In the genomic region with DNA sequence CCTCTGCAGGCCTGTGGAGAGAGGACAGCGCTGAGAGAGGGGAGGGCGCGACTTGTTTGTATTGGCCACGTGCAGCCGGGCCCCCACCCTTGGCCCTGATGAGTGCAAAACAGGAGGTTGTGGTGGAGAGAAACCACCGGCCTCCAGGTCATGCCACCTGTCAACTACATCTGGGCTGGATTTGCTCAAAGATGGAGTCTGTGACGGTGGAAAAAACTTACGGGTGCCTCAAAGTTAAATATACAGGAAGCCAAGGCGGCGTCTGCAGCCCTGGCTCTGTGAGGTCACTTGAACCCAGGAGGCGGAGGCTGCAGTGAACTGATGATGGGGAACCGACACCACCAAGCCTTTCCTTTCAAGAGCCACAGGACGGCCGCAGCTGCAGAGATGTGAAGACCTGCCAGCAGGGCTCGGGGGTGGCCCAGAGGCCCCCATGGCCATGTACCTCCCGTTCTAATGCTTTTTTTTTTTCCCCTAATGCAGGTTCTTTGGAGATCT, we compare ENCODE assay signal across 8 cellular contexts. TPM values are rescaled to one million over a fixed set of nuclear protein-coding genes. Genes with fewer than 3 reads are reported as not detected.
DNase-seq lines count a peak whose midpoint lies in the region; ATAC-seq and TF ChIP-seq lines count a peak whose summit lies in the region.

No MANE protein-coding gene starts in this region.

- no peaks in the 10 kb centered on the region for H3K9me2 ChIP-seq in DOHH2 (replicated peaks; ENCODE audit: control insufficient read depth, low read length)

- H3K36me3 Mint-ChIP-seq in endodermal cell (ENCODE audit: low read depth): peaks cover 2% of the 10 kb centered on the region

- no peaks in the 10 kb centered on the region for H3K27me3 Mint-ChIP-seq in endodermal cell (ENCODE audit: insufficient read depth)

- no peak overlapping the region for H3K9ac ChIP-seq in endodermal cell (ENCODE audit: extremely low read depth, low read length, poor library complexity, severe bottlenecking)

- peak; percentile 85 for ATAC-seq in GM21723 (IDR thresholded peaks at IDR 0.05; ENCODE audit: unreplicated experiment)

- DNase-seq in RPMI8226 (peak; percentile 60), NCI-H524 treated with DMSO at 0.1 percent for 48 hours (lab: John Stamatoyannopoulos, UW) (no peak), SK-N-DZ (ENCODE audit: low spot score) (no peak), endodermal cell (no peak), prostate gland (ENCODE audit: low spot score) (no peak)
- peak; percentile 19 for DNase-seq in effector CD4-positive, alpha-beta T cell

- H3K27ac ChIP-seq in DOHH2 (ENCODE audit: low read depth, low read length) (no peak overlapping the region), endodermal cell (ENCODE audit: low read depth, low read length) (no peak overlapping the region), prostate gland (no peak overlapping the region)

- H3K4me2 ChIP-seq in DOHH2 (ENCODE audit: low read length): peak overlapping the region; percentile 14; the same call in 1 of the 2 replicates

- H3K4me1 Mint-ChIP-seq in endodermal cell: no peaks in the 10 kb centered on the region

- TF ChIP-seq POLR2A in prostate gland (IDR thresholded peaks at IDR 0.05): no peak

- H3K4me3 ChIP-seq in DOHH2 (ENCODE audit: low read length) (no peak overlapping the region), endodermal cell (ENCODE audit: low read length) (no peak overlapping the region), prostate gland (no peak overlapping the region)

- H3K36me3 ChIP-seq in DOHH2 (ENCODE audit: control insufficient read depth, low read length) (no peaks in the 10 kb centered on the region), endodermal cell (ENCODE audit: control insufficient read depth, insufficient read depth, low read length) (no peaks in the 10 kb centered on the region), prostate gland (no peaks in the 10 kb centered on the region)

- H4K20me1 ChIP-seq in DOHH2 (ENCODE audit: control insufficient read depth, insufficient read depth, low read depth, low read length): no peaks in the 10 kb centered on the region

- H3K4me1 ChIP-seq in DOHH2 (ENCODE audit: control insufficient read depth, low read length): peaks cover 16% of the 10 kb centered on the region
- H3K4me1 ChIP-seq in endodermal cell (ENCODE audit: control insufficient read depth, insufficient read depth, low read length): no peaks in the 10 kb centered on the region
- H3K4me1 ChIP-seq in prostate gland (replicated peaks): no peaks in the 10 kb centered on the region

- 89 to 94% methylated on average over 10 to 16 of the region's 16 CpGs for WGBS in endodermal cell (ENCODE audit: insufficient coverage in 1 of 2, insufficient read length in 1 of 2), 2 experiments
- 86% methylated on average over 16 of the region's 16 CpGs for WGBS in prostate gland

- H3K27ac Mint-ChIP-seq in endodermal cell: no peak overlapping the region

- no peaks in the 10 kb centered on the region for H3K9me3 ChIP-seq in DOHH2 (ENCODE audit: control insufficient read depth, insufficient read depth, low read length)
- H3K9me3 ChIP-seq in endodermal cell (ENCODE audit: control insufficient read depth, low read length): no peaks in the 10 kb centered on the region
- no peaks in the 10 kb centered on the region for H3K9me3 ChIP-seq in prostate gland

- no peaks in the 10 kb centered on the region for H3K9me3 Mint-ChIP-seq in endodermal cell

- H3F3A ChIP-seq in DOHH2 (ENCODE audit: control insufficient read depth, insufficient read depth): no peaks in the 10 kb centered on the region

- H3K79me2 ChIP-seq in DOHH2 (ENCODE audit: control insufficient read depth, low read length): no peaks in the 10 kb centered on the region

- intact Hi-C loops in prostate gland (cut with DNase I): no loop called here

- TF ChIP-seq CTCF in DOHH2 (IDR thresholded peaks at IDR 0.05; ENCODE audit: low read depth, low read length, poor library complexity, severe bottlenecking): no peak
- no peak for TF ChIP-seq CTCF in endodermal cell (conservative IDR thresholded peaks at IDR 0.05)
- TF ChIP-seq CTCF in prostate gland (IDR thresholded peaks at IDR 0.05): no peak

- H3K4me3 Mint-ChIP-seq in endodermal cell: no peak overlapping the region

- H3K27me3 ChIP-seq in DOHH2 (ENCODE audit: control insufficient read depth, low read length) (peaks cover 44% of the 10 kb centered on the region), endodermal cell (ENCODE audit: control insufficient read depth, insufficient read depth, low read length, poor library complexity, severe bottlenecking) (no peaks in the 10 kb centered on the region), prostate gland (replicated peaks; ENCODE audit: insufficient read depth) (no peaks in the 10 kb centered on the region)

RNA-seq across cellular contexts. Expression of a gene that starts 15.6 kb away (rescaled TPM):
- polyA plus RNA-seq in SK-N-DZ (2014; cell fraction: cytosol; rRNA removed): 0.24 TPM in 1 of 2 replicates, not detected in the other
- 1.8 TPM in 1 of 2 replicates, not detected in the other for polyA plus RNA-seq in SK-N-DZ (2014; cell fraction: nucleus; rRNA removed)
- total RNA-seq in endodermal cell: 1 to 10 TPM; 3.6 to 7.4 TPM
- 1.7 TPM for polyA plus RNA-seq in endodermal cell (2013, experiment 1 of 2)
- polyA plus RNA-seq in endodermal cell (2013, experiment 2 of 2): 2.0 TPM
- 10 to 100 TPM; 17.4 to 19.3 TPM for total RNA-seq in prostate gland

RNA-seq across cellular contexts. Expression of a gene that starts 46.5 kb away (rescaled TPM):
- 102 and 106 TPM in 2 replicates for polyA plus RNA-seq in SK-N-DZ (2014; cell fraction: cytosol; rRNA removed)
- polyA plus RNA-seq in SK-N-DZ (2014; cell fraction: nucleus; rRNA removed): 64.7 and 66.3 TPM in 2 replicates
- total RNA-seq in endodermal cell: 10 to 100 TPM; 32.8 to 42.3 TPM
- polyA plus RNA-seq in endodermal cell (2013, experiment 1 of 2): 31.2 TPM
- polyA plus RNA-seq in endodermal cell (2013, experiment 2 of 2): 30.9 TPM
- 1 to 10 TPM; 4.5 to 6.2 TPM for total RNA-seq in prostate gland

Comparison
In these comparisons a context has a peak if more than half of its experiments do, and no peak if none do; other contexts are left out.
1. DNase-seq: peak in RPMI8226 (single experiment) and effector CD4-positive, alpha-beta T cell (single experiment); none in NCI-H524 treated with DMSO at 0.1 percent for 48 hours (single experiment), SK-N-DZ (single experiment), endodermal cell (single experiment) and prostate gland (single experiment).
2. RNA of a gene that starts 46.5 kb away (total RNA-seq): 32.8 to 42.3 TPM in endodermal cell; 4.5 to 6.2 TPM in prostate gland; every median in the first group is over 4 times any median in the second.